ENCODE assay signal across 17 cellular contexts in genomic region chr12:50248883-50249282, GRCh38. TPM values are rescaled to one million over a fixed set of nuclear protein-coding genes. Genes with fewer than 3 reads are reported as not detected.
DNase-seq lines count a peak whose midpoint lies in the region; ATAC-seq, FAIRE-seq and TF ChIP-seq lines count a peak whose summit lies in the region.
"Had no signal": no experiment of that assay in that cellular context is flagged by ENCODE, and none has a peak within 500 bp of the region (broad histone marks: within the 10 kb centered on the region; RNA-seq: fewer than 3 reads in every experiment).

No MANE protein-coding gene starts in this region.

- no peak overlapping the region for H3K4me3 Mint-ChIP-seq in MCF 10A (ENCODE audit: unreplicated experiment)
- no peak overlapping the region for H3K4me3 Mint-ChIP-seq in WTC11
- H3K4me3 Mint-ChIP-seq: activated B cell treated with CpG ODN at 0.5 μM for 24 hours had no signal

- no peaks in the 10 kb centered on the region for H3K4me1 ChIP-seq in breast epithelium
- H3K4me1 ChIP-seq in K562 (replicated peaks in 1 of 2; ENCODE audit: control insufficient read depth in 2 of 2, insufficient read depth in 2 of 2, low read length in 2 of 2): peaks cover 31 to 38% of the 10 kb centered on the region in 2 experiments; a peak in 4 of 5 replicates
- peaks cover 48% of the 10 kb centered on the region for H3K4me1 ChIP-seq in mucosa of descending colon (ENCODE audit: low read depth)
- H3K4me1 ChIP-seq in transverse colon: peaks cover 23 to 92% (median 58%) of the 10 kb centered on the region in 4 donors
- H3K4me1 ChIP-seq: upper lobe of right lung had no signal

- H3K9me1 ChIP-seq in K562 (ENCODE audit: control insufficient read depth, insufficient read depth, low read length): no peaks in the 10 kb centered on the region

- in situ Hi-C loops in K562 (cut with MboI): no loop called here
- in situ Hi-C loops in transverse colon (cut with MboI; ENCODE audit: low pct_ligation_motif_present in 1 of 4, low pct_unique_long_range_greater_than_20kb in 1 of 4, low sequenced_read_pairs in 3 of 4): no loop called here

- ATAC-seq in K562: no peak
- ATAC-seq in mucosa of descending colon: peak; percentile 4
- no peak for ATAC-seq in WTC11
- ATAC-seq: upper lobe of right lung had no signal

- H3K27me3 ChIP-seq in breast epithelium (no peaks in the 10 kb centered on the region), K562 (ENCODE audit: control insufficient read depth in 2 of 2, insufficient read depth in 2 of 2, low read length in 2 of 2) (no peaks in the 10 kb centered on the region), transverse colon (no peaks in the 10 kb centered on the region), MG63 (no peaks in the 10 kb centered on the region)
- H3K27me3 ChIP-seq: upper lobe of right lung had no signal

- 47% methylated on average over 2 of the region's 2 CpGs for WGBS in K562 (ENCODE audit: insufficient coverage, low coverage, missing lambda C conversion rate)
- 63 to 90% methylated on average over 2 of the region's 2 CpGs for WGBS in transverse colon (ENCODE audit: low coverage in 1 of 2), 2 donors

- peak overlapping the region; percentile 0 to 2 for H3K27ac ChIP-seq in breast epithelium
- H3K27ac ChIP-seq in K562 (ENCODE audit: extremely low read depth, low read depth, low read length): peak overlapping the region; percentile 97
- H3K27ac ChIP-seq in transverse colon: peak overlapping the region; percentile 81 to 85 (median 84)

- H3K4me3 ChIP-seq in breast epithelium (no peak overlapping the region), K562 (peak overlapping the region; percentile 12; the same call in 1 of the 2 replicates), mucosa of descending colon (no peak overlapping the region), transverse colon (no peak overlapping the region), MG63 (no peak overlapping the region)
- H3K4me3 ChIP-seq: upper lobe of right lung had no signal

- H3K4me1 Mint-ChIP-seq in MCF 10A (ENCODE audit: insufficient read depth, unreplicated experiment): peaks cover 24% of the 10 kb centered on the region
- peaks cover 6% of the 10 kb centered on the region for H3K4me1 Mint-ChIP-seq in WTC11

- peak overlapping the region; percentile 72 for H3K4me2 ChIP-seq in K562 (ENCODE audit: insufficient read depth, low read length)

- H3K27ac Mint-ChIP-seq in MCF 10A (ENCODE audit: low read depth, unreplicated experiment) (no peak overlapping the region), WTC11 (no peak overlapping the region)
- H3K27ac Mint-ChIP-seq: activated B cell treated with CpG ODN at 0.5 μM for 24 hours, naive B cell had no signal

- H3K36me3 Mint-ChIP-seq in MCF 10A (ENCODE audit: insufficient read depth, unreplicated experiment) (peaks cover 4% of the 10 kb centered on the region), WTC11 (no peaks in the 10 kb centered on the region)

- BruUV-seq in MCF 10A (replicated peaks; lab: Mats Ljungman, UMichigan) (no TSS peak), K562 (replicated peaks; lab: Mats Ljungman, UMichigan) (no TSS peak)

- peaks cover 7% of the 10 kb centered on the region for H3K79me2 ChIP-seq in K562 (ENCODE audit: control insufficient read depth, insufficient read depth, low read length)

- no peaks in the 10 kb centered on the region for H3K36me3 ChIP-seq in breast epithelium
- H3K36me3 ChIP-seq in K562 (ENCODE audit: control insufficient read depth, insufficient read depth, low read length): no peaks in the 10 kb centered on the region
- H3K36me3 ChIP-seq in mucosa of descending colon (ENCODE audit: low read depth): no peaks in the 10 kb centered on the region
- no peaks in the 10 kb centered on the region for H3K36me3 ChIP-seq in transverse colon
- no peaks in the 10 kb centered on the region for H3K36me3 ChIP-seq in MG63

- no peak for FAIRE-seq in K562 (lab: Jason Lieb, UNC)
- FAIRE-seq: D721Med had no signal

- TF ChIP-seq EP300 in K562 (IDR thresholded peaks at IDR 0.05; ENCODE audit: low read length) (no peak), transverse colon (IDR thresholded peaks at IDR 0.05; ENCODE audit: low read depth) (no peak)

- CTCF ChIA-PET in MCF 10A (lab: Yijun Ruan, JAX) (interaction anchor here (1.6 kb wide), 1 partner anchor 13 kb away, joined by 3 read pairs; no protein-coding TSS in a partner anchor), K562 (lab: Yijun Ruan, JAX; ENCODE audit: low intra/inter-chr PET ratio) (no interaction called here), WTC11 (lab: Charles Lee) (interaction anchor here (1.7 kb wide), 1 partner anchor 137 kb away, joined by 7 read pairs; the partner anchor contains the start of gene COX14)

- H3K9me3 ChIP-seq in breast epithelium (no peaks in the 10 kb centered on the region), K562 (replicated peaks; ENCODE audit: control insufficient read depth, insufficient read depth, low read depth, low read length) (no peaks in the 10 kb centered on the region), mucosa of descending colon (no peaks in the 10 kb centered on the region), transverse colon (no peaks in the 10 kb centered on the region), MG63 (no peaks in the 10 kb centered on the region)
- H3K9me3 ChIP-seq: upper lobe of right lung had no signal

- peak overlapping the region; percentile 71 to 72; a peak in 3 of 4 replicates for H3K9ac ChIP-seq in K562 (ENCODE audit: insufficient read depth in 1 of 2, low read depth in 2 of 2, low read length in 2 of 2)

- no peak for TF ChIP-seq CTCF in breast epithelium (IDR thresholded peaks at IDR 0.05)
- no peak for TF ChIP-seq CTCF in MCF 10A (IDR thresholded peaks at IDR 0.05; ENCODE audit: unreplicated experiment)
- TF ChIP-seq CTCF in K562 (IDR thresholded peaks at IDR 0.05 in 2 of 3, conservative IDR thresholded peaks at IDR 0.05 in 1 of 3; ENCODE audit: insufficient read depth in 2 of 3, low read depth in 1 of 3, low read length in 3 of 3): no peak
- no peak for TF ChIP-seq CTCF in mucosa of descending colon (IDR thresholded peaks at IDR 0.05)
- no peak for TF ChIP-seq CTCF in transverse colon (IDR thresholded peaks at IDR 0.05)
- TF ChIP-seq CTCF in WTC11 (IDR thresholded peaks at IDR 0.05): no peak

- no peaks in the 10 kb centered on the region for H3K27me3 Mint-ChIP-seq in MCF 10A (ENCODE audit: insufficient read depth, unreplicated experiment)
- no peaks in the 10 kb centered on the region for H3K27me3 Mint-ChIP-seq in WTC11 (ENCODE audit: low read depth)

- intact Hi-C loops in breast epithelium (cut with DNase I; ENCODE audit: low total_unique reads) (no loop called here), MCF 10A (cut with micrococcal nuclease) (no loop called here), K562 (cut with micrococcal nuclease) (no loop called here), mucosa of descending colon (cut with DNase I, micrococcal nuclease) (no loop called here), transverse colon (cut with DNase I; ENCODE audit: low total_unique reads) (no loop called here)

- no peaks in the 10 kb centered on the region for H4K20me1 ChIP-seq in K562 (replicated peaks; ENCODE audit: control insufficient read depth, insufficient read depth, low read length)

- POLR2A ChIA-PET in MCF 10A (lab: Yijun Ruan, JAX): interaction anchor here (0.9 kb wide), 1 partner anchor 9 kb away, joined by 5 read pairs; no protein-coding TSS in a partner anchor
- POLR2A ChIA-PET in K562 (lab: Yijun Ruan, JAX): no interaction called here
- POLR2A ChIA-PET in WTC11 (lab: Charles Lee): interaction anchor here (0.6 kb wide), 1 partner anchor 17 kb away, joined by 4 read pairs; no protein-coding TSS in a partner anchor

- TF ChIP-seq RAD21 in K562 (CRISPR knock-in tag; conservative IDR thresholded peaks at IDR 0.05 in 1 of 2, IDR thresholded peaks at IDR 0.05 in 1 of 2): no peak

- DNase-seq in breast epithelium (ENCODE audit: low spot score in 2 of 2) (no peak), MCF 10A (ENCODE audit: unreplicated experiment) (no peak), K562 (ENCODE audit: extremely low read depth in 1 of 4, low spot score in 3 of 4) (no peak), mucosa of descending colon (no peak), transverse colon (no peak), NCI-H1417 (lab: John Stamatoyannopoulos, UW) (no peak), MG63 (no peak), WTC11 (ENCODE audit: low spot score) (no peak)
- DNase-seq: activated B cell treated with CpG ODN at 0.5 μM for 24 hours; amniotic stem cell; GOT3; left cardiac atrium; naive B cell; NCI-H2081 treated with DMSO at 0.1 percent for 48 hours; stimulated activated CD4-positive, alpha-beta T cell treated with anti-CD3 and anti-CD28 coated beads, Interleukin-1b, Interleukin-23, amount 100 ng/mL, for 48 hours; upper lobe of right lung had no signal

- peak overlapping the region; percentile 30 for H2AFZ ChIP-seq in K562 (ENCODE audit: low read depth, low read length)

- H3K9me3 Mint-ChIP-seq in MCF 10A (ENCODE audit: unreplicated experiment) (no peaks in the 10 kb centered on the region), WTC11 (no peaks in the 10 kb centered on the region)
- H3K9me3 Mint-ChIP-seq: activated B cell treated with CpG ODN at 0.5 μM for 24 hours had no signal

- TF ChIP-seq POLR2A in breast epithelium (IDR thresholded peaks at IDR 0.05) (no peak), K562 (conservative IDR thresholded peaks at IDR 0.05) (no peak), transverse colon (IDR thresholded peaks at IDR 0.05) (no peak)

RNA-seq across cellular contexts. Expression of gene LIMA1, which starts 34.4 kb away (rescaled TPM):
- total RNA-seq in breast epithelium: 100 to 1,000 TPM; 128 to 162 (median 156) TPM
- 65.5 and 86.0 TPM in 2 replicates for total RNA-seq in MCF 10A (2022)
- total RNA-seq in K562 (2011; cell fraction: chromatin; rRNA removed; ENCODE audit: low replicate concordance): 69.0 and 93.4 TPM in 2 replicates
- 30.0 and 30.2 TPM in 2 replicates for total RNA-seq in K562 (2011; cell fraction: nucleolus; rRNA removed)
- 42.2 and 56.2 TPM in 2 replicates for total RNA-seq in K562 (2011; cell fraction: nucleoplasm; rRNA removed)
- 24.7 and 28.3 TPM in 2 replicates for total RNA-seq in K562 (2014; rRNA removed)
- 31.5 and 41.1 TPM in 2 replicates for total RNA-seq in K562 (2014; rRNA removed; fragmentation: Illumina TruSeq; extraction: Trizol)
- 22.5 and 24.4 TPM in 2 replicates for total RNA-seq in K562 (2015; rRNA removed; fragmentation: Illumina TruSeq; extraction: Trizol)
- 22.7 and 24.2 TPM in 2 replicates for total RNA-seq in K562 (2021)
- polyA plus RNA-seq in K562 (2011; rRNA removed): 24.0 and 37.8 TPM in 2 replicates
- 8.2 and 9.2 TPM in 2 replicates for polyA plus RNA-seq in K562 (2011; cell fraction: cytosol; rRNA removed)
- polyA plus RNA-seq in K562 (2011; cell fraction: nucleus; rRNA removed): 21.7 and 22.5 TPM in 2 replicates
- polyA plus RNA-seq in K562 (2012): 16.3 and 16.8 TPM in 2 replicates
- 34.0 and 37.0 TPM in 2 replicates for polyA plus RNA-seq in K562 (2014; fragmentation: Illumina TruSeq; extraction: Trizol)
- polyA plus RNA-seq in K562 (2014; fragmentation: Nextera tagmentation; extraction: Ambion mirVana): 10 to 100 TPM; 20.2 to 23.7 TPM
- polyA plus RNA-seq in K562 (2014; rRNA removed): 24.8 and 27.3 TPM in 2 replicates
- 31.8 and 43.7 TPM in 2 replicates for polyA minus RNA-seq in K562 (2011; rRNA and poly(A)+ RNA removed)
- polyA minus RNA-seq in K562 (2011; cell fraction: cytosol; rRNA and poly(A)+ RNA removed): 12.8 and 24.0 TPM in 2 replicates
- 12.5 and 22.5 TPM in 2 replicates for polyA minus RNA-seq in K562 (2011; cell fraction: nucleus; rRNA and poly(A)+ RNA removed)
- total RNA-seq in mucosa of descending colon: 100 to 1,000 TPM; 155 to 364 (median 249) TPM
- 100 to 1,000 TPM; 151 to 259 (median 243) TPM for total RNA-seq in transverse colon
- total RNA-seq in MG63 (2014; rRNA removed; shearing (Covaris generic); ENCODE audit: low replicate concordance): 116 and 240 TPM in 2 replicates
- 30.8 to 41.2 TPM (median 31.2 TPM) in 3 replicates for total RNA-seq in WTC11 (2021)

Comparison
In these comparisons a context has a peak if more than half of its experiments do, and no peak if none do; other contexts are left out.
1. H3K27ac ChIP-seq: peak in every context shown above with its lines; median percentile 97 in K562; 84 in transverse colon; 1 in breast epithelium.